Comparison of ENCODE assay signal across 23 cellular contexts in the genomic region with DNA sequence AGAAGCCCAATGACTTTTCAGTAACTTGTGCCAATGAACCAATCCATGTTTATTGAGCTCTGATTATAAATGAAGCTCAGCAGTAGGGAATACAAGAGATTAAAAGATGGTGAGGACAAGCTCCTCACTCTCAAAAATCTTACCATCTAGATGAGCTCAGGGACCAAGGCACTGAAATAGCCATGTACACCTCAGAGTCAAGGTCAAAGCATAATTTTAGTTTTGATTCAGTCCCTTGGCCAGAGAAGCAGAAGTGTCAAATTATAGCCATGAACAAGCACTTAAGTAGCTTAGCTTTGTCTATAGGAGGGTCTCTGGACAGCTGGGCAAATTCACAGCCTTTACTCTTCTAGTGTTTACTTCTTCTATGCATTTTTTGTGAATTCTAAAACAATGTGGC.
"Had no signal": no experiment of that assay in that cellular context is flagged by ENCODE, and none has a peak within 500 bp of the region (broad histone marks: within the 10 kb centered on the region; RNA-seq: fewer than 3 reads in every experiment).

No MANE protein-coding gene starts in this region.

- H3K36me3 ChIP-seq: brain microvascular endothelial cell, prostate gland, right lobe of liver had no signal

- ATAC-seq: activated naive CD8-positive, alpha-beta T cell treated with anti-CD3 and anti-CD28 coated beads, Interleukin-2, amount 50 U/mL, for 24 hours; left lobe of liver; right lobe of liver; stimulated activated effector memory CD8-positive, alpha-beta T cell treated with anti-CD3 and anti-CD28 coated beads, Interleukin-12 subunit alpha, Interleukin-12 subunit beta, amount 100 ng/mL, for 72 hours had no signal

- H3K27me3 ChIP-seq: brain microvascular endothelial cell, foreskin keratinocyte, right lobe of liver, testis had no signal

- H3K9me3 ChIP-seq: prostate gland, testis had no signal

- H3K4me3 Mint-ChIP-seq: activated B cell treated with CpG ODN at 0.5 μM for 24 hours; activated CD4-positive, alpha-beta memory T cell treated with anti-CD3 and anti-CD28 coated beads, Interleukin-2, amount 10 ng/mL, durations not matched to agents 7 days and 5 days; activated naive CD4-positive, alpha-beta T cell treated with anti-CD3 and anti-CD28 coated beads, Interleukin-2, amount 10 ng/mL, durations not matched to agents 7 days and 5 days; activated naive CD8-positive, alpha-beta T cell treated with anti-CD3 and anti-CD28 coated beads, Interleukin-2, amount 50 U/mL, for 24 hours; central memory CD8-positive, alpha-beta T cell; naive B cell; stimulated activated effector memory CD8-positive, alpha-beta T cell treated with anti-CD3 and anti-CD28 coated beads, Interleukin-12 subunit alpha, Interleukin-12 subunit beta, amount 100 ng/mL, for 72 hours; T-helper 2 cell treated with Interferon-gamma antibody and Interleukin-4, amounts not matched to agents 5 μg/mL and 100 μg/mL, for 36 hours; type B pancreatic cell had no signal

- H3K4me1 ChIP-seq: foreskin keratinocyte, prostate gland, right lobe of liver, testis had no signal

- H3K27me3 Mint-ChIP-seq: activated B cell treated with CpG ODN at 0.5 μM for 24 hours; activated CD4-positive, alpha-beta memory T cell treated with anti-CD3 and anti-CD28 coated beads, Interleukin-2, amount 10 ng/mL, durations not matched to agents 7 days and 5 days; activated naive CD4-positive, alpha-beta T cell treated with anti-CD3 and anti-CD28 coated beads, Interleukin-2, amount 10 ng/mL, durations not matched to agents 7 days and 5 days; central memory CD8-positive, alpha-beta T cell; type B pancreatic cell had no signal

- H3K27ac ChIP-seq: brain microvascular endothelial cell, coronary artery, foreskin keratinocyte, prostate gland, right lobe of liver, testis had no signal

- DNase-seq: activated B cell treated with CpG ODN at 0.5 μM for 24 hours; activated CD4-positive, alpha-beta memory T cell treated with anti-CD3 and anti-CD28 coated beads, Interleukin-2, amount 10 ng/mL, durations not matched to agents 7 days and 5 days; activated CD4-positive, alpha-beta T cell treated with anti-CD3 and anti-CD28 coated beads for 4 hours; activated effector memory CD4-positive, alpha-beta T cell treated with Interleukin-2 at 50 U/mL for 16 hours; activated naive CD4-positive, alpha-beta T cell treated with anti-CD3 and anti-CD28 coated beads, Interleukin-2, amount 10 ng/mL, durations not matched to agents 7 days and 5 days; activated naive CD8-positive, alpha-beta T cell treated with anti-CD3 and anti-CD28 coated beads, Interleukin-2, amount 50 U/mL, for 24 hours; activated T-cell treated with anti-CD3 and anti-CD28 coated beads, Interleukin-2, amount 50 U/mL, for 1 hour; anterior cingulate cortex; glutamatergic neuron; kidney; naive B cell; right lobe of liver; stimulated activated CD4-positive, alpha-beta T cell treated with anti-CD3 and anti-CD28 coated beads, Interleukin-4, amount 100 ng/mL, for 24 hours; testis had no signal

- H3K36me3 Mint-ChIP-seq: activated naive CD4-positive, alpha-beta T cell treated with anti-CD3 and anti-CD28 coated beads, Interleukin-2, amount 10 ng/mL, durations not matched to agents 7 days and 5 days; stimulated activated effector memory CD8-positive, alpha-beta T cell treated with anti-CD3 and anti-CD28 coated beads, Interleukin-12 subunit alpha, Interleukin-12 subunit beta, amount 100 ng/mL, for 72 hours had no signal

- H3K4me3 ChIP-seq: coronary artery, prostate gland, right lobe of liver, testis had no signal

- H3K4me1 Mint-ChIP-seq: activated B cell treated with CpG ODN at 0.5 μM for 24 hours; activated CD4-positive, alpha-beta memory T cell treated with anti-CD3 and anti-CD28 coated beads, Interleukin-2, amount 10 ng/mL, durations not matched to agents 7 days and 5 days; activated naive CD4-positive, alpha-beta T cell treated with anti-CD3 and anti-CD28 coated beads, Interleukin-2, amount 10 ng/mL, durations not matched to agents 7 days and 5 days; activated naive CD8-positive, alpha-beta T cell treated with anti-CD3 and anti-CD28 coated beads, Interleukin-2, amount 50 U/mL, for 24 hours; central memory CD8-positive, alpha-beta T cell; stimulated activated effector memory CD8-positive, alpha-beta T cell treated with anti-CD3 and anti-CD28 coated beads, Interleukin-12 subunit alpha, Interleukin-12 subunit beta, amount 100 ng/mL, for 72 hours had no signal
